ENCODE assay signal across 1 cellular context in genomic region chr15:64146885-64147681, GRCh38.
A peak's percentile ranks its signal among the peaks of the same experiment; 100 is the strongest.
TF ChIP-seq lines count a peak whose summit lies in the region.

No MANE protein-coding gene starts in this region.

TF ChIP-seq in HepG2, 621 proteins besides CTCF, POLR2A, EP300 and RAD21 (continued from another document and continues in another):
- TF ChIP-seq ZBTB40 (IDR thresholded peaks at IDR 0.05) (no peak), ZBTB40 (CRISPR knock-in tag; IDR thresholded peaks at IDR 0.05) (peak; percentile 72), GFI1 (CRISPR knock-in tag; IDR thresholded peaks at IDR 0.05; ENCODE audit: borderline replicate concordance) (no peak), CBX2 (IDR thresholded peaks at IDR 0.05; ENCODE audit: low read depth, low read length) (no peak), CBX2 (CRISPR knock-in tag; IDR thresholded peaks at IDR 0.05; ENCODE audit: low read depth) (no peak), GPBP1L1 (CRISPR knock-in tag; IDR thresholded peaks at IDR 0.05) (no peak), ZKSCAN1 (IDR thresholded peaks at IDR 0.05; ENCODE audit: low read length) (no peak), MXD3 (CRISPR knock-in tag; IDR thresholded peaks at IDR 0.05) (no peak; the same call in 1 of the 2 replicates), ZSCAN5A (CRISPR knock-in tag; IDR thresholded peaks at IDR 0.05; ENCODE audit: borderline replicate concordance) (peak; percentile 34; the same call in 1 of the 2 replicates), PRDM4 (CRISPR knock-in tag; IDR thresholded peaks at IDR 0.05; ENCODE audit: borderline replicate concordance) (no peak), ZNF382 (CRISPR knock-in tag; IDR thresholded peaks at IDR 0.05; ENCODE audit: borderline replicate concordance) (no peak), ZNF331 (CRISPR knock-in tag; IDR thresholded peaks at IDR 0.05) (peak; percentile 72; the same call in 1 of the 2 replicates), ZBTB7B (CRISPR knock-in tag; IDR thresholded peaks at IDR 0.05) (peak; percentile 96), ZNF230 (CRISPR knock-in tag; IDR thresholded peaks at IDR 0.05) (no peak), JUND (CRISPR knock-in tag; IDR thresholded peaks at IDR 0.05) (no peak), YEATS4 (CRISPR knock-in tag; IDR thresholded peaks at IDR 0.05; ENCODE audit: borderline replicate concordance) (no peak), MIXL1 (CRISPR knock-in tag; IDR thresholded peaks at IDR 0.05) (no peak), SAP130 (CRISPR knock-in tag; IDR thresholded peaks at IDR 0.05; ENCODE audit: low read depth) (peak; percentile 67), ZNF713 (CRISPR knock-in tag; IDR thresholded peaks at IDR 0.05) (no peak), HDAC6 (IDR thresholded peaks at IDR 0.05; ENCODE audit: low read depth, low read length) (no peak), ZNF740 (CRISPR knock-in tag; IDR thresholded peaks at IDR 0.05) (no peak), ZNF879 (CRISPR knock-in tag; IDR thresholded peaks at IDR 0.05) (no peak), ZNF407 (CRISPR knock-in tag; IDR thresholded peaks at IDR 0.05; ENCODE audit: not compliant biosample characterization) (no peak), ZNF883 (CRISPR knock-in tag; IDR thresholded peaks at IDR 0.05; ENCODE audit: not compliant biosample characterization) (no peak), ZNF619 (CRISPR knock-in tag; IDR thresholded peaks at IDR 0.05) (no peak), RORA (CRISPR knock-in tag; IDR thresholded peaks at IDR 0.05) (no peak), ATF7 (IDR thresholded peaks at IDR 0.05) (no peak), ATF7 (CRISPR knock-in tag; IDR thresholded peaks at IDR 0.05) (no peak), TSC22D2 (CRISPR knock-in tag; IDR thresholded peaks at IDR 0.05; ENCODE audit: borderline replicate concordance) (no peak), ZNF615 (CRISPR knock-in tag; IDR thresholded peaks at IDR 0.05; ENCODE audit: borderline replicate concordance) (no peak), ZNF564 (CRISPR knock-in tag; IDR thresholded peaks at IDR 0.05) (no peak), ZNF20 (CRISPR knock-in tag; IDR thresholded peaks at IDR 0.05) (no peak), ZBTB33 (CRISPR knock-in tag; IDR thresholded peaks at IDR 0.05) (no peak; the same call in 1 of the 2 replicates)
